In the genomic region with DNA sequence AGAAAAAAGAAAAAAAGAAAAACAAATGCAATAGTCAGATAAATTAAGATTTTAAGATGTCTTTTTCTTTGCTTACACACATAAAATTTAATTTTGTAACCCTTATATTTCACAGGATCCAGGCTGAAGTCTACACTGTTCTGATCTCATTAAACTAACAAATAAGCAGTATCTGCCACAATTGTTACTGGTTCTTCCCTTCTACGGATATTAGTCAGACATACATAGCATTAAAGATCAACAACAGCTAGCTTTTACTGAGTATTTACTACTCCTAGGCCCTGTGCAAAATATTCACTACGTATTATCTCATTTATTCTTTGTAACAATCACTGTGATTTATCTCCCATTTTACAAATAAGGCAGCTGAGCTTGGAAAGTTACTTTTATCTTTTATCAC, we compare ENCODE assay signal across 26 cellular contexts.
"Had no signal": no experiment of that assay in that cellular context is flagged by ENCODE, and none has a peak within 500 bp of the region (broad histone marks: within the 10 kb centered on the region; RNA-seq: fewer than 3 reads in every experiment).

No MANE protein-coding gene starts in this region.

- H3K27me3 ChIP-seq: brain microvascular endothelial cell, SJCRH30 had no signal

- DNase-seq: activated CD4-positive, alpha-beta T cell treated with anti-CD3 and anti-CD28 coated beads, Interleukin-2, amount 10 ng/mL, durations not matched to agents 24 days and 14 days; activated CD4-positive, alpha-beta T cell treated with anti-CD3 and anti-CD28 coated beads, Interleukin-2, amount 50 U/mL, for 4 hours; activated CD8-positive, alpha-beta T cell treated with anti-CD3 and anti-CD28 coated beads for 36 hours; activated effector memory CD4-positive, alpha-beta T cell treated with anti-CD3 and anti-CD28 coated beads, Interleukin-2, amount 50 U/mL, for 16 hours; activated naive CD4-positive, alpha-beta T cell; activated naive CD4-positive, alpha-beta T cell treated with anti-CD3 and anti-CD28 coated beads, Interleukin-2, amount 50 U/mL, for 16 hours; activated naive CD8-positive, alpha-beta T cell treated with anti-CD3 and anti-CD28 coated beads for 36 hours; activated T-cell treated with anti-CD3 and anti-CD28 coated beads, Interleukin-2, amount 50 U/mL, for 1 hour; activated T-cell treated with anti-CD3 and anti-CD28 coated beads, Interleukin-2, amount 50 U/mL, for 72 hours; amniotic stem cell; aorta; brain microvascular endothelial cell; central memory CD4-positive, alpha-beta T cell; NCI-H1105; NCI-H1417 treated with DMSO at 0.1 percent for 48 hours; NCI-H187 treated with DMSO at 0.1 percent for 48 hours; NCI-H2081 treated with DMSO at 0.1 percent for 48 hours; NCI-H226; NCI-H446 treated with DMSO at 0.1 percent for 48 hours; NCI-H524 treated with DMSO at 0.1 percent for 48 hours; SHP77; SJCRH30; T1000 had no signal

- ATAC-seq: activated CD8-positive, alpha-beta T cell treated with anti-CD3 and anti-CD28 coated beads for 36 hours; activated T-cell treated with anti-CD3 and anti-CD28 coated beads, Interleukin-2, amount 50 U/mL, for 72 hours; activated T-helper 17 cell treated with anti-CD3 and anti-CD28 coated beads, Interleukin-2, amount 50 U/mL, for 72 hours; Panc1 had no signal

- H3K4me1 ChIP-seq: SJCRH30 had no signal

- H3K27ac Mint-ChIP-seq: activated CD4-positive, alpha-beta T cell treated with anti-CD3 and anti-CD28 coated beads, Interleukin-2, amount 10 ng/mL, durations not matched to agents 24 days and 14 days; activated CD8-positive, alpha-beta T cell treated with anti-CD3 and anti-CD28 coated beads for 36 hours; activated naive CD8-positive, alpha-beta T cell treated with anti-CD3 and anti-CD28 coated beads for 36 hours; activated T-cell treated with anti-CD3 and anti-CD28 coated beads, Interleukin-2, amount 50 U/mL, for 72 hours; activated T-helper 17 cell treated with anti-CD3 and anti-CD28 coated beads, Interleukin-2, amount 50 U/mL, for 72 hours had no signal

- H3K4me3 ChIP-seq: SJCRH30, SK-N-MC had no signal

- H3K27me3 Mint-ChIP-seq: activated CD4-positive, alpha-beta T cell treated with anti-CD3 and anti-CD28 coated beads, Interleukin-2, amount 10 ng/mL, durations not matched to agents 24 days and 14 days; activated CD8-positive, alpha-beta T cell treated with anti-CD3 and anti-CD28 coated beads for 36 hours; activated naive CD8-positive, alpha-beta T cell treated with anti-CD3 and anti-CD28 coated beads for 36 hours; activated T-helper 17 cell treated with anti-CD3 and anti-CD28 coated beads, Interleukin-2, amount 50 U/mL, for 72 hours had no signal

- H3K27ac ChIP-seq: brain microvascular endothelial cell, SJCRH30, SK-N-MC had no signal

- H3K4me3 Mint-ChIP-seq: activated CD4-positive, alpha-beta T cell treated with anti-CD3 and anti-CD28 coated beads, Interleukin-2, amount 10 ng/mL, durations not matched to agents 24 days and 14 days; activated CD8-positive, alpha-beta T cell treated with anti-CD3 and anti-CD28 coated beads for 36 hours; activated naive CD8-positive, alpha-beta T cell treated with anti-CD3 and anti-CD28 coated beads for 36 hours; activated T-cell treated with anti-CD3 and anti-CD28 coated beads, Interleukin-2, amount 50 U/mL, for 72 hours; activated T-helper 17 cell treated with anti-CD3 and anti-CD28 coated beads, Interleukin-2, amount 50 U/mL, for 72 hours had no signal

- H3K36me3 ChIP-seq: brain microvascular endothelial cell had no signal

- H3K9me3 Mint-ChIP-seq: activated CD4-positive, alpha-beta T cell treated with anti-CD3 and anti-CD28 coated beads, Interleukin-2, amount 10 ng/mL, durations not matched to agents 24 days and 14 days; activated CD8-positive, alpha-beta T cell treated with anti-CD3 and anti-CD28 coated beads for 36 hours; activated naive CD8-positive, alpha-beta T cell treated with anti-CD3 and anti-CD28 coated beads for 36 hours; activated T-cell treated with anti-CD3 and anti-CD28 coated beads, Interleukin-2, amount 50 U/mL, for 72 hours; activated T-helper 17 cell treated with anti-CD3 and anti-CD28 coated beads, Interleukin-2, amount 50 U/mL, for 72 hours had no signal
